ENCODE assay signal across 9 cellular contexts in genomic region chr15:101724675-101725005, GRCh38. TPM values are rescaled to one million over a fixed set of nuclear protein-coding genes. Genes with fewer than 3 reads are reported as not detected.
DNase-seq lines count a peak whose midpoint lies in the region; ATAC-seq and TF ChIP-seq lines count a peak whose summit lies in the region.
"Had no signal": no experiment of that assay in that cellular context is flagged by ENCODE, and none has a peak within 500 bp of the region (broad histone marks: within the 10 kb centered on the region; RNA-seq: fewer than 3 reads in every experiment).

No MANE protein-coding gene starts in this region.

- H3K27me3 ChIP-seq in HUES64 (ENCODE audit: insufficient read depth, low read length), result peaks cover 7% of the 10 kb centered on the region
- H3K27me3 ChIP-seq in colonic mucosa, result no peaks in the 10 kb centered on the region
- H3K27me3 ChIP-seq in neutrophil, result peaks cover 14% of the 10 kb centered on the region
- H3K27me3 ChIP-seq: SJSA1 had no signal

- H3K4me3 ChIP-seq in HUES64 (ENCODE audit: low read length) (peak overlapping the region; percentile 45), colonic mucosa (no peak overlapping the region), neutrophil (ENCODE audit: low read depth in 1 of 2, low read length in 1 of 2) (peak overlapping the region in 1 of 2 experiments; percentile 92)

- no peak for ATAC-seq in GM21529 (IDR thresholded peaks at IDR 0.05; ENCODE audit: unreplicated experiment)

- H3K27ac Mint-ChIP-seq in CD14-positive monocyte, result peak overlapping the region in 3 of 7 donors; percentile 43 to 90 (median 64)

- H3K4me1 ChIP-seq in HUES64 (ENCODE audit: insufficient read depth, low read length) (peaks cover 11% of the 10 kb centered on the region; the same call in 1 of the 2 replicates), colonic mucosa (no peaks in the 10 kb centered on the region), neutrophil (ENCODE audit: control insufficient read depth in 1 of 2, insufficient read depth in 1 of 2, low read depth in 1 of 2, low read length in 1 of 2) (peaks cover 13 to 16% of the 10 kb centered on the region in 2 experiments)

- peaks cover 25% of the 10 kb centered on the region for H3K36me3 ChIP-seq in HUES64 (ENCODE audit: insufficient read depth, low read length)
- no peaks in the 10 kb centered on the region for H3K36me3 ChIP-seq in colonic mucosa
- H3K36me3 ChIP-seq in neutrophil, result no peaks in the 10 kb centered on the region

- peaks cover 17 to 20% of the 10 kb centered on the region in 2 donors for H3K36me3 Mint-ChIP-seq in CD14-positive monocyte

- H3K27me3 Mint-ChIP-seq in CD14-positive monocyte (ENCODE audit: low read depth in 3 of 3), result peaks cover 0 to 3% (median 2%) of the 10 kb centered on the region in 3 donors

- H3K9me3 ChIP-seq in HUES64 (ENCODE audit: insufficient read depth, low read depth, low read length) (no peaks in the 10 kb centered on the region), colonic mucosa (no peaks in the 10 kb centered on the region), neutrophil (no peaks in the 10 kb centered on the region)
- H3K9me3 ChIP-seq: SJSA1 had no signal

- H3K4me3 Mint-ChIP-seq in CD14-positive monocyte, result peak overlapping the region; percentile 46 to 49

- DNase-seq in CD14-positive monocyte (ENCODE audit: low spot score), result no peak
- no peak for DNase-seq in colonic mucosa
- DNase-seq in GM19240 (ENCODE audit: insufficient read length, low spot score), result no peak
- DNase-seq in NCI-H82 (lab: John Stamatoyannopoulos, UW), result no peak
- no peak for DNase-seq in activated CD4-positive, alpha-beta T cell treated with anti-CD3 and anti-CD28 coated beads, Interleukin-2, amount 50 U/mL, for 4 hours

- peaks cover 4 to 11% (median 8%) of the 10 kb centered on the region in 7 donors for H3K9me3 Mint-ChIP-seq in CD14-positive monocyte

- peaks cover 15% of the 10 kb centered on the region for H3K4me1 Mint-ChIP-seq in CD14-positive monocyte

- H3K27ac ChIP-seq in HUES64 (ENCODE audit: low read depth, low read length), result no peak overlapping the region
- peak overlapping the region; percentile 96 for H3K27ac ChIP-seq in colonic mucosa
- H3K27ac ChIP-seq in neutrophil, result peak overlapping the region; percentile 83

- no peak overlapping the region for H3K9ac ChIP-seq in HUES64 (ENCODE audit: low read depth, low read length)
- H3K9ac ChIP-seq in colonic mucosa (ENCODE audit: low read depth in 2 of 2, low read length in 2 of 2), result no peak overlapping the region

- intact Hi-C loops in CD14-positive monocyte (cut with micrococcal nuclease) (loop anchor here (2.0 to 10.0 kb wide), 4 partner anchors 72 to 1120 kb away; partner anchors contain the start of genes ASB7 (in 1 of the 2), LINS1 (in 1 of the 2), SNRPA1 (in 1 of the 2) and TM2D3 (in 1 of the 2)), colonic mucosa (cut with DNase I) (no loop called here)

- 31% methylated on average over 8 of the region's 8 CpGs for WGBS in HUES64

- TF ChIP-seq CTCF in CD14-positive monocyte (IDR thresholded peaks at IDR 0.05), result no peak
- no peak for TF ChIP-seq CTCF in colonic mucosa (IDR thresholded peaks at IDR 0.05)
- no peak for TF ChIP-seq CTCF in neutrophil (IDR thresholded peaks at IDR 0.05)

RNA-seq across cellular contexts. Expression of gene TARS3, which starts 0.4 kb away (rescaled TPM):
- polyA plus RNA-seq in CD14-positive monocyte, result 1 to 10 TPM; 1.3 to 1.8 TPM
- polyA plus RNA-seq in HUES64 (2013, experiment 1 of 2), result 9.6 TPM
- 8.6 TPM for polyA plus RNA-seq in HUES64 (2013, experiment 2 of 2)
- total RNA-seq in colonic mucosa, result 1 to 10 TPM; 8.7 to 8.8 TPM
